8 cellular contexts compared by ENCODE assay signal in the genomic region with DNA sequence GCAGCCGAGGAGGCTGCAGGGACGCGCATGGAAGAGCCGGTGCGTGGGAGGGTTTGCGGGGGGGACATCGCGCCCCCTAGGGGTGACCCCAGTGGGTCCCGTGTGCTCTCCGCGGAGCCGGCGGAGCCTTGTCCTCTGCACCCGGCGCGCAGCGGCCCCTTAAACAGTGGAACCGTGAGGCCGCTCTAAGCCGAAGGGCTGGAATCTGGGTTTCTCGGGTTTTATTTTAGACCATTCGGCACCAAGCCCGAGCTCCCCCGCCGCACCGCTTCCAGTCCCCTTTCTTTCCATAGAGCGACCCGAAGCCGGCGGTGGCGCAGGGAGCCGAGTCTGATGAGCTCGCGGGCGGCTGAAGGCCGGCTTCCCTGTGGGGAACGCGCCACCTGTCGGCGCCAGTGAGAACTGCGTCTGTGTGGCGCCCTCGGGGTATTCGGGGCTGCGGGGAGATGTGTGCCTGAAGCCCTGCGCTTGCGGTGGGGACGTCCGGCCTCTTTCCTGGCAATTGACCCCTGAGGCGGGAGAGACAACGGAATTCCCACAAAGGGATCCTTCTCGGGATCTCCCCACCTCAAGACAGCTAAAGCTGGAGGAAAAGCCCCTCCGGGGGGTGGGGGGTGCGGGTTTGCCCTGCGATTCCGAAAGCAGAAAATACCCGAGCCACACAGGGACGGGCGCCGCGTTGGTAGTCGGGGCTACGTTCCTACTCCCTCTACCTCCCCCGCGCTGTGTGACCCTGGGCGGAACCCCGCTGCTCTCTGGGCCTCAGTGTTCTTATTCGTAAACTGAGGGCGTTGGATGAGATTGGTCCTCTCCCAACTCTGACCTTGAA.
DNase-seq lines count a peak whose midpoint lies in the region; ATAC-seq lines count a peak whose summit lies in the region.

No MANE protein-coding gene starts in this region.

- peak; percentile 93 for ATAC-seq in HG02884 (IDR thresholded peaks at IDR 0.05; ENCODE audit: unreplicated experiment)

- H3K27ac ChIP-seq in caudate nucleus (ENCODE audit: low read depth, low read length) = no peak overlapping the region

- peak; percentile 34 to 39 for DNase-seq in NCI-H187 (lab: John Stamatoyannopoulos, UW)
- DNase-seq in NCI-H187 treated with DMSO at 0.1 percent for 48 hours (lab: John Stamatoyannopoulos, UW) = no peak
- DNase-seq in NCI-H2029 (lab: John Stamatoyannopoulos, UW) = peak; percentile 22
- peak; percentile 49 to 72 (median 59) for DNase-seq in activated CD4-positive, CD25-positive, alpha-beta regulatory T cell (lab: John Stamatoyannopoulos, UW)
- DNase-seq in caudate nucleus (lab: John Stamatoyannopoulos, UW) = peak in 55 of 61 donors; percentile 4 to 81 (median 51)
- peak; percentile 77 for DNase-seq in kidney tubule cell (ENCODE audit: low spot score)
- DNase-seq in stimulated activated CD4-positive, alpha-beta T cell treated with anti-CD3 and anti-CD28 coated beads, Interleukin-1b, Interleukin-23, amount 100 ng/mL, for 4 hours (ENCODE audit: low read depth in 2 of 2) = peak; percentile 76 to 80
